Comparison of ENCODE assay signal across 1 cellular context in genomic region chr17:64083571-64084085, GRCh38.
TF ChIP-seq lines count a peak whose summit lies in the region.

No MANE protein-coding gene starts in this region.

TF ChIP-seq in HepG2, 621 proteins besides CTCF, POLR2A, EP300 and RAD21:
- TF ChIP-seq HMG20A (CRISPR knock-in tag; IDR thresholded peaks at IDR 0.05; ENCODE audit: borderline replicate concordance) (no peak), KLF9 (CRISPR knock-in tag; IDR thresholded peaks at IDR 0.05; ENCODE audit: low read depth) (peak; percentile 32; the same call in 1 of the 2 replicates), CSRNP1 (CRISPR knock-in tag; IDR thresholded peaks at IDR 0.05) (no peak), ZNF687 (CRISPR knock-in tag; IDR thresholded peaks at IDR 0.05) (peak; percentile 34; the same call in 1 of the 2 replicates), ZNF775 (CRISPR knock-in tag; IDR thresholded peaks at IDR 0.05; ENCODE audit: borderline replicate concordance) (peak; percentile 87; the same call in 1 of the 2 replicates), ZNF264 (CRISPR knock-in tag; IDR thresholded peaks at IDR 0.05) (no peak), TARDBP (CRISPR knock-in tag; IDR thresholded peaks at IDR 0.05) (0 out of 2 replicates have a peak, but pooled peaks have one; percentile 19), ZNF501 (CRISPR knock-in tag; IDR thresholded peaks at IDR 0.05) (peak; percentile 20; the same call in 1 of the 2 replicates), SOX5 (CRISPR knock-in tag; IDR thresholded peaks at IDR 0.05; ENCODE audit: borderline replicate concordance) (0 out of 2 replicates have a peak, but pooled peaks have one; percentile 6), ZNF543 (CRISPR knock-in tag; IDR thresholded peaks at IDR 0.05) (0 out of 2 replicates have a peak, but pooled peaks have one; percentile 8), RBFOX2 (IDR thresholded peaks at IDR 0.05; ENCODE audit: low read depth, low read length) (0 out of 2 replicates have a peak, but pooled peaks have one; percentile 46), ZNF605 (CRISPR knock-in tag; IDR thresholded peaks at IDR 0.05) (0 out of 2 replicates have a peak, but pooled peaks have one; percentile 33), ZNF619 (CRISPR knock-in tag; IDR thresholded peaks at IDR 0.05) (0 out of 2 replicates have a peak, but pooled peaks have one; percentile 37), KLF6 (CRISPR knock-in tag; IDR thresholded peaks at IDR 0.05) (0 out of 2 replicates have a peak, but pooled peaks have one; percentile 8), ZBTB25 (CRISPR knock-in tag; IDR thresholded peaks at IDR 0.05) (0 out of 2 replicates have a peak, but pooled peaks have one; percentile 15), ZC3H4 (CRISPR knock-in tag; IDR thresholded peaks at IDR 0.05; ENCODE audit: borderline replicate concordance) (no peak), ZNF780A (CRISPR knock-in tag; IDR thresholded peaks at IDR 0.05) (no peak), ZNF598 (CRISPR knock-in tag; IDR thresholded peaks at IDR 0.05; ENCODE audit: borderline replicate concordance) (no peak), IRF2 (CRISPR knock-in tag; IDR thresholded peaks at IDR 0.05) (0 out of 2 replicates have a peak, but pooled peaks have one; percentile 16)
TF ChIP-seq in HepG2: peak in this region for 13.
